In the genomic region with DNA sequence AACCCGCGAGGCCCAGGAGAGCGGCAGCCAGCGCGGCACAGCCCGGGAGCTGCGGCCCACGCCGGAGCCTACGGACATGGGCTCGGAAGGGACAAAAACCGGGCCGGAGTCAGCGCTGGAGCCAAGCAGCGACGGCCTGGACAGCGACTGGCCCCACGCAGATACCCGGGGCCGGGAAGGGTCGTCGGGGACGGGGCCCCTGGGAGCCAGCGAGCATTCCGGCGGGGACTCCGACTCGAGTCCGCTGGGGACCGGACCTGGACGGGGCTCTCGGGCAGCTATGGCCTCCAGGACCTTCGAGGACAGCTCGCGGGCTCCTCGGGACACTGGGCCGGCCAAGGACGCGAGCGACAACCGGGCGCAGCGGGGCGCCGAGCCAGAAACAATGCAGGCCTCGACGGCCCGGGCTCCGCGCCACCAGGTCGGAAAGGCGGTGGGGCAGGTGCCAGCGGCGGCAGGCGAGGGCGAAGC, we compare ENCODE assay signal across 8 cellular contexts. TPM values are rescaled to one million over a fixed set of nuclear protein-coding genes. Genes with fewer than 3 reads are reported as not detected.
A peak's percentile ranks its signal among the peaks of the same experiment; 100 is the strongest.
DNase-seq lines count a peak whose midpoint lies in the region; ATAC-seq and TF ChIP-seq lines count a peak whose summit lies in the region.

No MANE protein-coding gene starts in this region.

- no peaks in the 10 kb centered on the region for H3K9me3 Mint-ChIP-seq in activated naive CD4-positive, alpha-beta T cell treated with anti-CD3 and anti-CD28 coated beads, Interleukin-2, amount 50 U/mL, for 72 hours
- H3K9me3 Mint-ChIP-seq in stimulated activated effector memory CD8-positive, alpha-beta T cell treated with anti-CD3 and anti-CD28 coated beads, Interleukin-12 subunit alpha, Interleukin-12 subunit beta, amount 100 ng/mL, for 72 hours: no peaks in the 10 kb centered on the region

- no peak overlapping the region for H3K9ac ChIP-seq in iPS-20b (ENCODE audit: low read depth, low read length)

- no peaks in the 10 kb centered on the region for H3K36me3 Mint-ChIP-seq in activated naive CD4-positive, alpha-beta T cell treated with anti-CD3 and anti-CD28 coated beads, Interleukin-2, amount 50 U/mL, for 72 hours
- no peaks in the 10 kb centered on the region for H3K36me3 Mint-ChIP-seq in stimulated activated effector memory CD8-positive, alpha-beta T cell treated with anti-CD3 and anti-CD28 coated beads, Interleukin-12 subunit alpha, Interleukin-12 subunit beta, amount 100 ng/mL, for 72 hours

- no peak overlapping the region for H3K27ac Mint-ChIP-seq in activated naive CD4-positive, alpha-beta T cell treated with anti-CD3 and anti-CD28 coated beads, Interleukin-2, amount 50 U/mL, for 72 hours
- H3K27ac Mint-ChIP-seq in stimulated activated effector memory CD8-positive, alpha-beta T cell treated with anti-CD3 and anti-CD28 coated beads, Interleukin-12 subunit alpha, Interleukin-12 subunit beta, amount 100 ng/mL, for 72 hours: peak overlapping the region; percentile 48

- H3K4me3 ChIP-seq in iPS-20b (ENCODE audit: low read length): peak overlapping the region; percentile 65

- no peaks in the 10 kb centered on the region for H3K36me3 ChIP-seq in iPS-20b (ENCODE audit: insufficient read depth, low read depth, low read length)

- no peaks in the 10 kb centered on the region for H3K9me3 ChIP-seq in iPS-20b (ENCODE audit: insufficient read depth, low read depth, low read length)

- peak in 1 of 2 donors; percentile 74 for DNase-seq in activated naive CD4-positive, alpha-beta T cell treated with anti-CD3 and anti-CD28 coated beads, Interleukin-2, amount 50 U/mL, for 72 hours (ENCODE audit: low spot score in 2 of 2)
- DNase-seq in stimulated activated effector memory CD8-positive, alpha-beta T cell treated with anti-CD3 and anti-CD28 coated beads, Interleukin-12 subunit alpha, Interleukin-12 subunit beta, amount 100 ng/mL, for 72 hours (ENCODE audit: low spot score in 2 of 2): peak in 1 of 2 donors; percentile 81
- no peak for DNase-seq in stimulated activated CD4-positive, alpha-beta T cell treated with anti-CD3 and anti-CD28 coated beads, Interleukin-4, amount 100 ng/mL, for 4 hours
- DNase-seq in SKM-1 (lab: John Stamatoyannopoulos, UW; ENCODE audit: unreplicated experiment): no peak
- no peak for DNase-seq in NK-92 treated with Interleukin-12 subunit alpha and Interleukin-12 subunit beta, amount 100 ng/mL, for 24 hours (lab: John Stamatoyannopoulos, UW)

- H3K27me3 ChIP-seq in iPS-20b (ENCODE audit: insufficient read depth, low read length): peaks cover 39% of the 10 kb centered on the region

- ATAC-seq in GM18505 (IDR thresholded peaks at IDR 0.05; ENCODE audit: unreplicated experiment): peak; percentile 28
- peak; percentile 13 for ATAC-seq in HG02973 (IDR thresholded peaks at IDR 0.05; ENCODE audit: unreplicated experiment)
- peak; percentile 25 to 34 for ATAC-seq in activated naive CD4-positive, alpha-beta T cell treated with anti-CD3 and anti-CD28 coated beads, Interleukin-2, amount 50 U/mL, for 72 hours
- peak; percentile 39 for ATAC-seq in stimulated activated effector memory CD8-positive, alpha-beta T cell treated with anti-CD3 and anti-CD28 coated beads, Interleukin-12 subunit alpha, Interleukin-12 subunit beta, amount 100 ng/mL, for 72 hours

- peak overlapping the region; percentile 68 for H3K4me3 Mint-ChIP-seq in stimulated activated effector memory CD8-positive, alpha-beta T cell treated with anti-CD3 and anti-CD28 coated beads, Interleukin-12 subunit alpha, Interleukin-12 subunit beta, amount 100 ng/mL, for 72 hours

- H3K27ac ChIP-seq in iPS-20b (ENCODE audit: low read length): no peak overlapping the region

- no peaks in the 10 kb centered on the region for H3K4me1 ChIP-seq in iPS-20b (ENCODE audit: insufficient read depth, low read length)

- no peak for TF ChIP-seq POLR2A in GM18505 (IDR thresholded peaks at IDR 0.05; ENCODE audit: borderline replicate concordance, extremely low read depth, insufficient read depth, insufficient read length)

- H3K4me1 Mint-ChIP-seq in stimulated activated effector memory CD8-positive, alpha-beta T cell treated with anti-CD3 and anti-CD28 coated beads, Interleukin-12 subunit alpha, Interleukin-12 subunit beta, amount 100 ng/mL, for 72 hours: peaks cover 8% of the 10 kb centered on the region

RNA-seq across cellular contexts. Expression of a gene that starts 1.0 kb away (rescaled TPM):
- total RNA-seq in activated naive CD4-positive, alpha-beta T cell treated with anti-CD3 and anti-CD28 coated beads, Interleukin-2, amount 50 U/mL, for 72 hours: 10 to 100 TPM; 38.4 to 45.0 TPM

RNA-seq across cellular contexts. Expression of a gene that starts 44.7 kb away (rescaled TPM):
- total RNA-seq in activated naive CD4-positive, alpha-beta T cell treated with anti-CD3 and anti-CD28 coated beads, Interleukin-2, amount 50 U/mL, for 72 hours: under 1 TPM; 0.06 to 0.32 TPM
